Comparison of ENCODE assay signal across 8 cellular contexts in the genomic region with DNA sequence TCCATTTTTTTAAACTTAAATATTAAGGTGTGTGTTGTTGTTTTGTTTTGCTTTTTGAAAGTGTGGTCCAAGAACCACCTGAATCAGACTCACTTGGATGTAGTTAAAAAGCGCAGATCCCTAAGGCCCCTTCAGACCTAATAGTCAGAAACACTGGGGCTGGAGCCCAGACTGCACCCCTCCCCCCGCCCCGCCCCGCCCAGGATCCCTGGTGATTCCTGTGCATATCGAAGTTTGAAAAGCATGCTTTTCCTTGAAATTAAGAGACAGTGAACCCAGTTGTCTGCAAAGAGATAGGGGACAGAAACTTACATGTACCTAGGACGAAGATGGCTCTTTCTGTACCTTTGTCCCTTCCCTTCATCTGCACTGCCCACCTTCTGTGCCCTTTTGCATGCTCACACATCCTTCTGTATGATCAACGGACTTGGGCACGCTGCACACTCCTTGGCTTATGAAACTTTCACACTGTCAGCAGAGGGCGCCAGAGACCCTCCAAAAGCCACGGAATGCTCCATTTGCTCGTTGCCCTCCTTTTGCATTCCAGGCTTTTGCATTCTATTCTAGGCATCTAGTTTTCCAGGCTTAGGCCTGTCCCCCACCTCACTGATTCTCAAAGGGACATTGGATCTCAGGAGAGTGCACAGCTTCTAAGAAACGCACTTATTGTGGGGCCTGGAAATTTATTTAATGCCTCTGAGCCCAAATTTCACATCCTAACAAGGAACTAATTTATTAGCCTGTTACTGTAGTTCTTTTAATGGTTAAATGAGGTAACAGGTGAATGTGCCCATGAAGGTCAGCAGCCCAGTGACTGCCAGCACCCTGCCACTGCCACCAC. TPM values are rescaled to one million over a fixed set of nuclear protein-coding genes. Genes with fewer than 3 reads are reported as not detected.
DNase-seq lines count a peak whose midpoint lies in the region; ATAC-seq, FAIRE-seq and TF ChIP-seq lines count a peak whose summit lies in the region.

No MANE protein-coding gene starts in this region.

- intact Hi-C loops in HepG2 (cut with micrococcal nuclease; ENCODE audit: unreplicated experiment): loop anchor here (1.0 to 5.0 kb wide), 4 partner anchors 160 to 382 kb away; a partner anchor contains a TSS

- H4K20me1 ChIP-seq in GM23248 (ENCODE audit: insufficient read depth) (no peaks in the 10 kb centered on the region), HepG2 (ENCODE audit: insufficient read depth, low read length) (no peaks in the 10 kb centered on the region)

- peak overlapping the region; percentile 25 for H3K4me2 ChIP-seq in GM23248 (ENCODE audit: unreplicated experiment)
- H3K4me2 ChIP-seq in HepG2 (ENCODE audit: low read depth, low read length): no peak overlapping the region

- no peaks in the 10 kb centered on the region for H3K79me2 ChIP-seq in GM23248 (ENCODE audit: insufficient read depth)
- no peaks in the 10 kb centered on the region for H3K79me2 ChIP-seq in HepG2 (ENCODE audit: insufficient read depth, low read length)

- peak; percentile 68 for TF ChIP-seq RAD21 in HepG2 (CRISPR knock-in tag; IDR thresholded peaks at IDR 0.05)

- in situ Hi-C loops in ACHN (cut with HindIII; ENCODE audit: low pct_ligation_motif_present, low pct_unique_long_range_greater_than_20kb, low sequenced_read_pairs): no loop called here
- in situ Hi-C loops in GM23248 (cut with MboI): loop anchor here (10.0 kb wide), 1 partner anchor 184 kb away; no protein-coding TSS in a partner anchor
- in situ Hi-C loops in HepG2 (cut with HindIII; ENCODE audit: extremely low pct_ligation_motif_present, low pct_unique_long_range_greater_than_20kb): loop anchor here (10.0 kb wide), 1 partner anchor 384 kb away; a partner anchor contains a TSS

- POLR2A ChIA-PET in HepG2 (lab: Yijun Ruan, JAX): no interaction called here

- H3K9ac ChIP-seq in GM23248: no peak overlapping the region
- H3K9ac ChIP-seq in HepG2 (ENCODE audit: insufficient read depth, low read depth, low read length): no peak overlapping the region

- no peak for TF ChIP-seq EP300 in HepG2 (IDR thresholded peaks at IDR 0.05; ENCODE audit: low read depth in 2 of 2, low read length in 2 of 2)
- no peak for TF ChIP-seq EP300 in HepG2 (CRISPR knock-in tag; IDR thresholded peaks at IDR 0.05; ENCODE audit: borderline replicate concordance)

- TF ChIP-seq POLR2A in HepG2 (IDR thresholded peaks at IDR 0.05; ENCODE audit: insufficient read depth in 1 of 2, low read depth in 2 of 2, low read length in 2 of 2): no peak

- no peaks in the 10 kb centered on the region for H3K36me3 ChIP-seq in GM23248 (ENCODE audit: low read depth)
- H3K36me3 ChIP-seq in HepG2 (replicated peaks in 1 of 2; ENCODE audit: control insufficient read depth in 1 of 2, insufficient read depth in 2 of 2, low read length in 2 of 2): no peaks in the 10 kb centered on the region

- H3F3A ChIP-seq in GM23248 (ENCODE audit: insufficient read depth): no peaks in the 10 kb centered on the region

- ATAC-seq in HepG2 (peak; percentile 97), HG03432 (IDR thresholded peaks at IDR 0.05; ENCODE audit: unreplicated experiment) (no peak)

- peak overlapping the region; percentile 39; the same call in 1 of the 2 replicates for H2AFZ ChIP-seq in GM23248
- H2AFZ ChIP-seq in HepG2 (ENCODE audit: low read length): no peak overlapping the region

- WGBS in GM23248 (ENCODE audit: low coverage in 1 of 2, low lambda C conversion rate in 2 of 2, missing lambda C conversion rate in 2 of 2), 2 experiments: 16% methylated on average over 12 of the region's 12 CpGs
- WGBS in HepG2 (ENCODE audit: low lambda C conversion rate): 4% methylated on average over 12 of the region's 12 CpGs

- no peaks in the 10 kb centered on the region for H3K9me2 ChIP-seq in GM23248 (ENCODE audit: insufficient read depth)

- TF ChIP-seq CTCF in HepG2 (CRISPR knock-in tag; IDR thresholded peaks at IDR 0.05): peak; percentile 92

- H3K4me1 ChIP-seq in GM23248 (ENCODE audit: insufficient read depth): no peaks in the 10 kb centered on the region
- no peaks in the 10 kb centered on the region for H3K4me1 ChIP-seq in HepG2 (ENCODE audit: insufficient read depth, low read length)

- CTCF ChIA-PET in HepG2 (lab: Yijun Ruan, JAX; ENCODE audit: low intra/inter-chr PET ratio, low total read pairs): interaction anchor here (0.7 to 1.7 kb wide), 6 partner anchors 116 to 383 kb away, joined by 3 to 7 read pairs (median 4); no protein-coding TSS in a partner anchor

- H3K27ac ChIP-seq in GM23248 (no peak overlapping the region), HepG2 (ENCODE audit: extremely low read length, insufficient read depth, low read length) (no peak overlapping the region)

- peak; percentile 67 for DNase-seq in ACHN
- DNase-seq in GM23248: peak; percentile 85
- DNase-seq in NCI-H345 treated with DMSO at 0.1 percent for 48 hours (lab: John Stamatoyannopoulos, UW; ENCODE audit: unreplicated experiment): peak; percentile 56
- DNase-seq in activated CD4-positive, alpha-beta T cell treated with anti-CD3 and anti-CD28 coated beads for 4 hours: peak; percentile 66 to 82
- peak; percentile 78 for DNase-seq in dedifferentiated amniotic fluid mesenchymal stem cell (ENCODE audit: extremely low spot score)
- DNase-seq in HepG2 (ENCODE audit: low spot score): peak; percentile 46
- peak; percentile 60 to 75 for DNase-seq in stimulated activated CD4-positive, alpha-beta T cell treated with anti-CD3 and anti-CD28 coated beads, Interleukin-4, amount 100 ng/mL, for 4 hours

- no peaks in the 10 kb centered on the region for H3K27me3 ChIP-seq in GM23248 (replicated peaks; ENCODE audit: insufficient read depth)
- no peaks in the 10 kb centered on the region; a peak in 2 of 5 replicates for H3K27me3 ChIP-seq in HepG2 (ENCODE audit: control insufficient read depth in 1 of 2, insufficient read depth in 2 of 2, low read length in 2 of 2)

- BruUV-seq in HepG2 (replicated peaks; lab: Mats Ljungman, UMichigan): no TSS peak

- peak; percentile 80 for FAIRE-seq in HepG2 (lab: Jason Lieb, UNC)

- H3K4me3 ChIP-seq in GM23248 (no peak overlapping the region), HepG2 (replicated peaks in 1 of 3; ENCODE audit: insufficient read depth in 1 of 3, low read depth in 2 of 3, low read length in 3 of 3) (no peak overlapping the region)

- H3K9me3 ChIP-seq in GM23248 (ENCODE audit: low read depth): no peaks in the 10 kb centered on the region
- H3K9me3 ChIP-seq in HepG2 (ENCODE audit: low read length): no peaks in the 10 kb centered on the region

TF ChIP-seq in HepG2, 621 proteins besides CTCF, POLR2A, EP300 and RAD21:
- 0 out of 2 replicates have a peak, but pooled peaks have one; percentile 42 for TF ChIP-seq KDM2A (CRISPR knock-in tag; IDR thresholded peaks at IDR 0.05; ENCODE audit: borderline replicate concordance, low read depth)
- TF ChIP-seq HCFC1 (IDR thresholded peaks at IDR 0.05; ENCODE audit: low read depth, low read length): no peak
- peak; percentile 92 for TF ChIP-seq TEAD3 (CRISPR knock-in tag; optimal IDR thresholded peaks at IDR 0.05; ENCODE audit: borderline replicate concordance)
- TF ChIP-seq SOX5 (CRISPR knock-in tag; IDR thresholded peaks at IDR 0.05; ENCODE audit: borderline replicate concordance): no peak
- TF ChIP-seq STAG1 (CRISPR knock-in tag; IDR thresholded peaks at IDR 0.05): peak; percentile 93
- no peak for TF ChIP-seq ZNF451 (CRISPR knock-in tag; IDR thresholded peaks at IDR 0.05)
- TF ChIP-seq HNF4G (IDR thresholded peaks at IDR 0.05; ENCODE audit: borderline replicate concordance, low read depth, low read length): no peak
- no peak for TF ChIP-seq HNF4G (CRISPR knock-in tag; IDR thresholded peaks at IDR 0.05; ENCODE audit: borderline replicate concordance, low read depth)
- TF ChIP-seq FOSL2 (CRISPR knock-in tag; IDR thresholded peaks at IDR 0.05): peak; percentile 17; the same call in 1 of the 2 replicates
- TF ChIP-seq ZNF230 (CRISPR knock-in tag; IDR thresholded peaks at IDR 0.05): 0 out of 2 replicates have a peak, but pooled peaks have one; percentile 44
- TF ChIP-seq SMC3 (IDR thresholded peaks at IDR 0.05; ENCODE audit: low read length): peak; percentile 82

RNA-seq across cellular contexts. Expression of a gene that starts 32.8 kb away (rescaled TPM):
- 0.54 and 2.0 TPM in 2 replicates for total RNA-seq in GM23248 (2014; rRNA removed; shearing (Covaris generic))
- polyA plus RNA-seq in GM23248 (2016; fragmentation: Nextera tagmentation; extraction: Ambion mirVana): 0.29 and 0.53 TPM in 2 replicates
- total RNA-seq in HepG2 (2016; rRNA removed; fragmentation: Illumina TruSeq; extraction: Trizol): not detected in 2 replicates
- not detected in 2 replicates for total RNA-seq in HepG2 (2016; cell fraction: cytosol; rRNA removed; fragmentation: Illumina TruSeq; extraction: Trizol; ENCODE audit: low read depth)
- not detected in 2 replicates for total RNA-seq in HepG2 (2016; cell fraction: insoluble cytoplasmic fraction; rRNA removed; fragmentation: Illumina TruSeq; extraction: Trizol)
- total RNA-seq in HepG2 (2016; cell fraction: membrane; rRNA removed; fragmentation: Illumina TruSeq; extraction: Trizol): not detected in 2 replicates
- total RNA-seq in HepG2 (2016; cell fraction: nucleus; rRNA removed; fragmentation: Illumina TruSeq; extraction: Trizol): not detected in 2 replicates
- polyA plus RNA-seq in HepG2 (2011; rRNA removed): not detected in 2 replicates
- polyA plus RNA-seq in HepG2 (2011; cell fraction: cytosol; rRNA removed): not detected in 2 replicates
- polyA plus RNA-seq in HepG2 (2011; cell fraction: nucleus; rRNA removed): not detected in 2 replicates
- polyA plus RNA-seq in HepG2 (2012): not detected in 2 replicates
- polyA plus RNA-seq in HepG2 (2016; cell fraction: cytosol; fragmentation: Illumina TruSeq; extraction: Trizol; ENCODE audit: low read depth): not detected in 2 replicates
- polyA plus RNA-seq in HepG2 (2016; cell fraction: insoluble cytoplasmic fraction; fragmentation: Illumina TruSeq; extraction: Trizol; ENCODE audit: low read depth): not detected in 2 replicates
- polyA plus RNA-seq in HepG2 (2016; cell fraction: membrane; fragmentation: Illumina TruSeq; extraction: Trizol; ENCODE audit: low read depth): not detected in 2 replicates
- polyA plus RNA-seq in HepG2 (2016; cell fraction: nucleus; fragmentation: Illumina TruSeq; extraction: Trizol; ENCODE audit: insufficient read depth, low read depth): not detected in 2 replicates
- not detected in 2 replicates for polyA minus RNA-seq in HepG2 (2011; rRNA and poly(A)+ RNA removed; ENCODE audit: low replicate concordance)
- not detected in 2 replicates for polyA minus RNA-seq in HepG2 (2011; cell fraction: cytosol; rRNA and poly(A)+ RNA removed)
- polyA minus RNA-seq in HepG2 (2011; cell fraction: nucleus; rRNA and poly(A)+ RNA removed): not detected in 2 replicates
